18 cellular contexts compared by ENCODE assay signal in genomic region chr11:130854483-130854882, GRCh38.
DNase-seq lines count a peak whose midpoint lies in the region; ATAC-seq lines count a peak whose summit lies in the region.
"Had no signal": no experiment of that assay in that cellular context is flagged by ENCODE, and none has a peak within 500 bp of the region (broad histone marks: within the 10 kb centered on the region; RNA-seq: fewer than 3 reads in every experiment).

No MANE protein-coding gene starts in this region.

- peaks cover 0 to 3% of the 10 kb centered on the region in 2 donors for H3K36me3 Mint-ChIP-seq in stimulated activated naive B cell treated with anti-CD40 and anti-IgM and Interleukin-4, amounts not matched to agents 10 μg/mL and 1 μg/mL and 100 μg/mL, for 72 hours

- peaks cover 31% of the 10 kb centered on the region in 2 donors for H3K4me1 Mint-ChIP-seq in stimulated activated naive B cell treated with anti-CD40 and anti-IgM and Interleukin-4, amounts not matched to agents 10 μg/mL and 1 μg/mL and 100 μg/mL, for 72 hours
- H3K4me1 Mint-ChIP-seq: neural crest cell had no signal

- peak; percentile 70 for ATAC-seq in GM18868 (IDR thresholded peaks at IDR 0.05; ENCODE audit: unreplicated experiment)
- peak; percentile 65 for ATAC-seq in GM21528 (IDR thresholded peaks at IDR 0.05; ENCODE audit: low FRiP score, unreplicated experiment)
- ATAC-seq in HG03342 (IDR thresholded peaks at IDR 0.05; ENCODE audit: unreplicated experiment) = peak; percentile 89
- peak; percentile 97 for ATAC-seq in stimulated activated naive B cell treated with anti-CD40 and anti-IgM and Interleukin-4, amounts not matched to agents 10 μg/mL and 1 μg/mL and 100 μg/mL, for 72 hours (replicated peaks)
- ATAC-seq in stimulated activated naive CD8-positive, alpha-beta T cell treated with anti-CD3 and anti-CD28 coated beads, Interleukin-15, Interleukin-2, amounts not matched to agents 100 U/mL and 50 U/mL, for 24 hours = no peak
- ATAC-seq: activated CD4-positive, CD25-positive, alpha-beta regulatory T cell treated with anti-CD3 and anti-CD28 coated beads, Interleukin-2, amount 50 U/mL, for 24 hours; gastrocnemius medialis; HepG2 had no signal

- H3K27ac Mint-ChIP-seq in stimulated activated naive B cell treated with anti-CD40 and anti-IgM and Interleukin-4, amounts not matched to agents 10 μg/mL and 1 μg/mL and 100 μg/mL, for 72 hours = peak overlapping the region; percentile 6

- no peak overlapping the region for H3K4me3 Mint-ChIP-seq in stimulated activated naive B cell treated with anti-CD40 and anti-IgM and Interleukin-4, amounts not matched to agents 10 μg/mL and 1 μg/mL and 100 μg/mL, for 72 hours
- H3K4me3 Mint-ChIP-seq: neural crest cell had no signal

- no peak for DNase-seq in stimulated activated naive B cell treated with anti-CD40 and anti-IgM and Interleukin-4, amounts not matched to agents 10 μg/mL and 1 μg/mL and 100 μg/mL, for 72 hours
- no peak for DNase-seq in activated T-cell treated with anti-CD3 and anti-CD28 coated beads, Interleukin-2, amount 50 U/mL, for 48 hours
- no peak for DNase-seq in stimulated activated naive CD8-positive, alpha-beta T cell treated with anti-CD3 and anti-CD28 coated beads, Interleukin-15, Interleukin-2, amounts not matched to agents 100 U/mL and 50 U/mL, for 24 hours
- DNase-seq in DMS53 (lab: John Stamatoyannopoulos, UW) = no peak
- DNase-seq: activated CD8-positive, alpha-beta memory T cell treated with anti-CD3 and anti-CD28 coated beads for 24 hours; AML-193; Calu3; gastrocnemius medialis; NCI-H226; NK-92 treated with Interleukin-12 subunit alpha and Interleukin-12 subunit beta, amount 100 ng/mL, for 24 hours; stimulated activated CD4-positive, alpha-beta T cell treated with anti-CD3 and anti-CD28 coated beads, Interleukin-4, amount 100 ng/mL, for 4 hours; T1000 had no signal

- H3K27me3 Mint-ChIP-seq in stimulated activated naive B cell treated with anti-CD40 and anti-IgM and Interleukin-4, amounts not matched to agents 10 μg/mL and 1 μg/mL and 100 μg/mL, for 72 hours = peaks cover 8 to 9% of the 10 kb centered on the region in 2 donors

- peaks cover 4 to 5% of the 10 kb centered on the region in 2 donors for H3K9me3 Mint-ChIP-seq in stimulated activated naive B cell treated with anti-CD40 and anti-IgM and Interleukin-4, amounts not matched to agents 10 μg/mL and 1 μg/mL and 100 μg/mL, for 72 hours
